ENCODE assay signal across 15 cellular contexts in the genomic region with DNA sequence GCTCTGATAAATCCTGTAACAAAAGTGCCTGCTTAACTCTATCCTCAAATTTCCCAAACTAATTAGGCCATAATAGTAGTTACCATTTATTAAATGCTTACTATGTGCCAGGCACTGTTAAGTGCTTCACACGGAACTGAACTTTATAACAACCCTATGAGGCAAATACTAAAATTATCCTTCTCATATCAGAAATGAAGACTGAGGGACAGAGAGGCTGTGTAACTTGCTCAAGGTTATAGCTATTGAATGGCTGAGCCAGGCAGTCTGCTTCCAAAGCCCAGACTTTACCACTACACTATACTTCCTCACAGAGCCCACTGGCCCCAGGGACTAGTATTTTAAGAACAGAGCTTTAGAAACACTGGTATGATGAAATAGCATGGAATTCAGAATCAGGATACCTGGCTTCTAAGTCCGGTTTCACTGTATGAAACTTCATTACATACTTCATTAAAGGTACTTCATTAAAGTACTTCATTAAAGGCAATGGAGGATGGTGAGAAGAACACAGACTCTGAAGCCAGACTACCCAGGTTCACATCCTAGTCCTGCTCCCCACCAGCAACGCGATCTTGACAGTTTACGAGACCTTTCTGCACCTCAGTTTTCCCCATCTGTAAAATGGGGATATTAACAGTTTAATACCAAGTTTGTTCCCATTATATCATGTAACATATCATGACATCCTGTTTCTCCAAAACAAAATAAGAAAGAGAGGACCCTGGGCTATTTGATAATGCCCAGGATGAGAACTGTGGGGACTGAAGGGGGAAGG. TPM values are rescaled to one million over a fixed set of nuclear protein-coding genes. Genes with fewer than 3 reads are reported as not detected.
DNase-seq lines count a peak whose midpoint lies in the region; ATAC-seq and TF ChIP-seq lines count a peak whose summit lies in the region.
"Had no signal": no experiment of that assay in that cellular context is flagged by ENCODE, and none has a peak within 500 bp of the region (broad histone marks: within the 10 kb centered on the region; RNA-seq: fewer than 3 reads in every experiment).

No MANE protein-coding gene starts in this region.

- H3K36me3 Mint-ChIP-seq in activated naive CD4-positive, alpha-beta T cell treated with anti-CD3 and anti-CD28 coated beads for 36 hours (ENCODE audit: low read depth): peaks cover 1% of the 10 kb centered on the region
- H3K36me3 Mint-ChIP-seq in activated CD8-positive, alpha-beta T cell treated with anti-CD3 and anti-CD28 coated beads, Interleukin-2, amount 10 ng/mL, durations not matched to agents 7 days and 5 days (ENCODE audit: low read depth): peaks cover 32% of the 10 kb centered on the region

- no peaks in the 10 kb centered on the region for H3K27me3 ChIP-seq in right atrium auricular region
- H3K27me3 ChIP-seq in thymus (ENCODE audit: control insufficient read depth, insufficient read depth): no peaks in the 10 kb centered on the region
- H3K27me3 ChIP-seq: vagina had no signal

- POLR2A ChIA-PET in activated CD8-positive, alpha-beta T cell treated with anti-CD3 and anti-CD28 coated beads, Interleukin-2, amount 10 ng/mL, durations not matched to agents 7 days and 5 days (lab: Charles Lee): interaction anchor here (1.4 to 4.1 kb wide), 3 partner anchors 9 to 35 kb away, joined by 3 to 80 read pairs (median 5); a partner anchor contains a TSS

- H3K4me3 ChIP-seq in right atrium auricular region (no peak overlapping the region), thymus (ENCODE audit: low read length) (no peak overlapping the region)
- H3K4me3 ChIP-seq: smooth muscle cell, vagina had no signal

- peaks cover 80% of the 10 kb centered on the region for H3K4me1 Mint-ChIP-seq in activated naive CD4-positive, alpha-beta T cell treated with anti-CD3 and anti-CD28 coated beads for 36 hours (ENCODE audit: low read depth)
- peaks cover 69% of the 10 kb centered on the region for H3K4me1 Mint-ChIP-seq in activated CD8-positive, alpha-beta T cell treated with anti-CD3 and anti-CD28 coated beads, Interleukin-2, amount 10 ng/mL, durations not matched to agents 7 days and 5 days (ENCODE audit: low read depth)

- WGBS in thymus: 99% methylated on average over 5 of the region's 5 CpGs

- no peak overlapping the region for H3K4me3 Mint-ChIP-seq in activated naive CD4-positive, alpha-beta T cell treated with anti-CD3 and anti-CD28 coated beads for 36 hours
- peak overlapping the region; percentile 15 for H3K4me3 Mint-ChIP-seq in activated CD8-positive, alpha-beta T cell treated with anti-CD3 and anti-CD28 coated beads, Interleukin-2, amount 10 ng/mL, durations not matched to agents 7 days and 5 days

- H3K9me3 Mint-ChIP-seq in activated naive CD4-positive, alpha-beta T cell treated with anti-CD3 and anti-CD28 coated beads for 36 hours: no peaks in the 10 kb centered on the region
- H3K9me3 Mint-ChIP-seq in activated CD8-positive, alpha-beta T cell treated with anti-CD3 and anti-CD28 coated beads, Interleukin-2, amount 10 ng/mL, durations not matched to agents 7 days and 5 days (ENCODE audit: insufficient read depth): no peaks in the 10 kb centered on the region

- intact Hi-C loops in activated naive CD4-positive, alpha-beta T cell treated with anti-CD3 and anti-CD28 coated beads for 36 hours (cut with micrococcal nuclease): no loop called here

- H3K27ac ChIP-seq in right atrium auricular region: peak overlapping the region; percentile 87 to 92
- peak overlapping the region; percentile 25 for H3K27ac ChIP-seq in thymus (ENCODE audit: low read depth)

- TF ChIP-seq CTCF in right atrium auricular region (IDR thresholded peaks at IDR 0.05): no peak

- no peak for ATAC-seq in activated CD8-positive, alpha-beta T cell treated with anti-CD3 and anti-CD28 coated beads, Interleukin-2, amount 10 ng/mL, durations not matched to agents 7 days and 5 days
- no peak for ATAC-seq in GM21619 (IDR thresholded peaks at IDR 0.05; ENCODE audit: unreplicated experiment)

- no peaks in the 10 kb centered on the region for H3K27me3 Mint-ChIP-seq in activated naive CD4-positive, alpha-beta T cell treated with anti-CD3 and anti-CD28 coated beads for 36 hours (ENCODE audit: low read depth)
- no peaks in the 10 kb centered on the region for H3K27me3 Mint-ChIP-seq in activated CD8-positive, alpha-beta T cell treated with anti-CD3 and anti-CD28 coated beads, Interleukin-2, amount 10 ng/mL, durations not matched to agents 7 days and 5 days (ENCODE audit: low read depth)

- CTCF ChIA-PET in activated naive CD4-positive, alpha-beta T cell treated with anti-CD3 and anti-CD28 coated beads for 36 hours (lab: Charles Lee): interaction anchor here (1.6 to 2.2 kb wide), 4 partner anchors 9 to 42 kb away, joined by 3 to 10 read pairs (median 7); no protein-coding TSS in a partner anchor
- CTCF ChIA-PET in activated CD8-positive, alpha-beta T cell treated with anti-CD3 and anti-CD28 coated beads, Interleukin-2, amount 10 ng/mL, durations not matched to agents 7 days and 5 days (lab: Charles Lee): interaction anchor here (0.6 to 2.6 kb wide), 6 partner anchors 10 to 146 kb away, joined by 3 to 14 read pairs (median 6); no protein-coding TSS in a partner anchor

- H3K36me3 ChIP-seq in right atrium auricular region (no peaks in the 10 kb centered on the region), thymus (ENCODE audit: control insufficient read depth, insufficient read depth) (peaks cover 17% of the 10 kb centered on the region)

- peak overlapping the region; percentile 89 for H3K27ac Mint-ChIP-seq in activated naive CD4-positive, alpha-beta T cell treated with anti-CD3 and anti-CD28 coated beads for 36 hours
- peak overlapping the region; percentile 23 for H3K27ac Mint-ChIP-seq in activated CD8-positive, alpha-beta T cell treated with anti-CD3 and anti-CD28 coated beads, Interleukin-2, amount 10 ng/mL, durations not matched to agents 7 days and 5 days

- H3K9me3 ChIP-seq in right atrium auricular region (no peaks in the 10 kb centered on the region), thymus (ENCODE audit: control insufficient read depth) (peaks cover 1% of the 10 kb centered on the region)
- H3K9me3 ChIP-seq: vagina had no signal

- H3K4me1 ChIP-seq in right atrium auricular region (peaks cover 0 to 94% of the 10 kb centered on the region in 2 donors), thymus (ENCODE audit: control insufficient read depth, insufficient read depth, low read length) (peaks cover 41% of the 10 kb centered on the region)

- DNase-seq in activated naive CD4-positive, alpha-beta T cell treated with anti-CD3 and anti-CD28 coated beads for 36 hours: no peak
- DNase-seq in activated naive CD4-positive, alpha-beta T cell treated with anti-CD3 and anti-CD28 coated beads, Interleukin-2, amount 50 U/mL, for 16 hours: no peak
- no peak for DNase-seq in activated CD8-positive, alpha-beta T cell treated with anti-CD3 and anti-CD28 coated beads, Interleukin-2, amount 10 ng/mL, durations not matched to agents 7 days and 5 days
- no peak for DNase-seq in right atrium auricular region (ENCODE audit: low spot score)
- DNase-seq in amygdala (lab: John Stamatoyannopoulos, UW): no peak
- DNase-seq in ecto neural progenitor cell (ENCODE audit: low spot score): no peak
- DNase-seq: activated CD8-positive, alpha-beta memory T cell treated with anti-CD3 and anti-CD28 coated beads, Interleukin-2, amount 50 U/mL, for 4 hours; caudate nucleus; EL; KG1 had no signal

RNA-seq across cellular contexts. Expression of a gene that starts 19.6 kb away (rescaled TPM):
- total RNA-seq in activated naive CD4-positive, alpha-beta T cell treated with anti-CD3 and anti-CD28 coated beads for 36 hours: 100 to 1,000 TPM; 142 TPM
- total RNA-seq in activated CD8-positive, alpha-beta T cell treated with anti-CD3 and anti-CD28 coated beads, Interleukin-2, amount 10 ng/mL, durations not matched to agents 7 days and 5 days: 100 to 1,000 TPM; 249 to 277 TPM
- 100 to 1,000 TPM; 224 to 266 TPM for total RNA-seq in right atrium auricular region
- 152 TPM for polyA plus RNA-seq in thymus

RNA-seq across cellular contexts. Expression of a gene that starts 53.2 kb away (rescaled TPM):
- not detected for total RNA-seq in activated naive CD4-positive, alpha-beta T cell treated with anti-CD3 and anti-CD28 coated beads for 36 hours
- not detected for total RNA-seq in activated CD8-positive, alpha-beta T cell treated with anti-CD3 and anti-CD28 coated beads, Interleukin-2, amount 10 ng/mL, durations not matched to agents 7 days and 5 days
- total RNA-seq in right atrium auricular region: 10 to 100 TPM; 25.5 to 36.3 TPM
- 7.9 TPM for polyA plus RNA-seq in thymus
- total RNA-seq: T-helper 2 cell treated with Interferon-gamma antibody and Interleukin-4, amounts not matched to agents 100 ng/mL and 5 ng/mL, for 36 hours had no signal

Comparison
In these comparisons a context has a peak if more than half of its experiments do, and no peak if none do; other contexts are left out.
1. RNA of a gene that starts 53.2 kb away (total RNA-seq): 25.5 to 36.3 TPM in right atrium auricular region; not detected in activated naive CD4-positive, alpha-beta T cell treated with anti-CD3 and anti-CD28 coated beads for 36 hours and not detected in activated CD8-positive, alpha-beta T cell treated with anti-CD3 and anti-CD28 coated beads, Interleukin-2, amount 10 ng/mL, durations not matched to agents 7 days and 5 days; every median in the first group is over 10 times any median in the second.